Comparison of ENCODE assay signal across 8 cellular contexts in the genomic region with DNA sequence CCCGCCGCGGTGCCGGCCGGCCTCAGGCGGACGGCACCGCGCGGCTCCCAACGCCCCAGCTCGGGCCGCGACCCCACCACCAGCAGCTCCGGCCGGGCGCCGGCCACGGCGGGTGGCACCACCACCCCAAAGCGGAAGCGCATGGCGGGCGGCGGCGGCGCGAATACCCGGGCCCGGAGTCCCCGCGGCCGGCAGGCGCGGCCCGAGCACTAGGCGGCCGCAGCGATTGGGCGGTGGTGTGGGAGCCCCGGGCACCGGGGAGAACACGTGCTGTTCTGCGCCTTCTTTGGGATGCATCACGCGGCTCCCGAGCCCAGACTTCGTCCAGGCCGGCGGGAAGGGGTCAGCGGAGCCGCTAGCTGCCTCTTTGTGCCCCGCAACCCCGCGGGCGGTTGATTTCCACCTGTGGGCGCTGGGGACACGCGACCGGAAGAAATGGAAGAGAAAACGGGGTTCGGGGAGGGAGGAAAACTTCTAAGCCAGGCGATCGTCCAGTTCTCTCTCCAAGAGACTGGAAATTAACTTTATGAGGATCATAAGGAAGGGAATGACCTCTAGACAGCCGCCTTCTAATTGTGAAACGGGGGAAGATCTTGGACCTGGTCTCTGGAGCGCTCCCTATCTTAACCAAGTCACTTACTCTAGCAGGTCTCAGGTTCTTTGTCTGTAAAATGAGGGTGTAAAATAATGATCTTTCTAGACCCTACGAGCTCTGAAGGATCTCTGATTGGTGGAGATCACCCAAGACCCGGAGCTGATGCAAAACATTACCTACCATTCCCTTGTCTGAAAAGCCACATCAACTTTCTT.
DNase-seq lines count a peak whose midpoint lies in the region; ATAC-seq lines count a peak whose summit lies in the region.

EPM2A (minus strand) TSS at position 165 of the 810 bp plus-strand sequence; CDS start at position 143, 22 bp downstream.

- DNase-seq in ACHN (peak; percentile 74), NCI-H2196 (lab: John Stamatoyannopoulos, UW; ENCODE audit: unreplicated experiment) (peak; percentile 80), cerebellar cortex (ENCODE audit: low spot score) (peak; percentile 71), kidney glomerular epithelial cell (lab: John Stamatoyannopoulos, UW) (peak; percentile 68)
- DNase-seq in activated CD4-positive, CD25-positive, alpha-beta regulatory T cell treated with anti-CD3 and anti-CD28 coated beads, Interleukin-2, amount 50 U/mL, for 16 hours (ENCODE audit: low read depth, low spot score) = peak; percentile 0
- DNase-seq in stimulated activated CD4-positive, alpha-beta T cell treated with anti-CD3 and anti-CD28 coated beads, Interleukin-1b, Interleukin-23, amount 100 ng/mL, for 24 hours (ENCODE audit: low read depth in 4 of 4, low spot score in 1 of 4) = peak; percentile 30 to 45 (median 39)

- ATAC-seq in GM18520 (IDR thresholded peaks at IDR 0.05; ENCODE audit: unreplicated experiment) (peak; percentile 71), HG03045 (IDR thresholded peaks at IDR 0.05; ENCODE audit: unreplicated experiment) (peak; percentile 72)

- in situ Hi-C loops in ACHN (cut with HindIII; ENCODE audit: low pct_ligation_motif_present, low pct_unique_long_range_greater_than_20kb, low sequenced_read_pairs) = no loop called here

Comparison
In these comparisons a context has a peak if more than half of its experiments do, and no peak if none do; other contexts are left out.
1. Peak in every context shown above with its lines: DNase-seq and ATAC-seq.
2. DNase-seq: peak in every context shown above with its lines; median percentile 80 in NCI-H2196; 74 in ACHN; 71 in cerebellar cortex; 68 in kidney glomerular epithelial cell; 39 in stimulated activated CD4-positive, alpha-beta T cell treated with anti-CD3 and anti-CD28 coated beads, Interleukin-1b, Interleukin-23, amount 100 ng/mL, for 24 hours; 0 in activated CD4-positive, CD25-positive, alpha-beta regulatory T cell treated with anti-CD3 and anti-CD28 coated beads, Interleukin-2, amount 50 U/mL, for 16 hours.